1 cellular context compared by ENCODE assay signal in genomic region chr17:58337600-58338453, GRCh38.
TF ChIP-seq lines count a peak whose summit lies in the region.

No MANE protein-coding gene starts in this region.

TF ChIP-seq in IMR-90, 13 proteins besides CTCF, POLR2A, EP300 and RAD21 (continued from another document):
- TF ChIP-seq MAZ (IDR thresholded peaks at IDR 0.05; ENCODE audit: borderline replicate concordance, low read depth, low read length) (peak; percentile 92), ELK1 (IDR thresholded peaks at IDR 0.05; ENCODE audit: borderline replicate concordance, low read depth, low read length) (peak; percentile 81; the same call in 1 of the 2 replicates), FOS (IDR thresholded peaks at IDR 0.05; ENCODE audit: low read depth, low read length) (peak; percentile 69), MAFK (IDR thresholded peaks at IDR 0.05; ENCODE audit: low read depth, low read length) (no peak), BHLHE40 (IDR thresholded peaks at IDR 0.05; ENCODE audit: low read depth, low read length) (peak; percentile 58)
